ENCODE assay signal across 17 cellular contexts in genomic region chr10:13395540-13395939, GRCh38. TPM values are rescaled to one million over a fixed set of nuclear protein-coding genes. Genes with fewer than 3 reads are reported as not detected.
DNase-seq lines count a peak whose midpoint lies in the region; ATAC-seq, FAIRE-seq and TF ChIP-seq lines count a peak whose summit lies in the region.
"Had no signal": no experiment of that assay in that cellular context is flagged by ENCODE, and none has a peak within 500 bp of the region (broad histone marks: within the 10 kb centered on the region; RNA-seq: fewer than 3 reads in every experiment).

No MANE protein-coding gene starts in this region.

- TF ChIP-seq EP300 in H1 (IDR thresholded peaks at IDR 0.05; ENCODE audit: borderline replicate concordance in 1 of 2, low read depth in 2 of 2, low read length in 2 of 2) = peak in 1 of 2 experiments; percentile 85; a peak in 2 of 3 replicates

- in situ Hi-C loops in HAP-1 (cut with MboI; ENCODE audit: low sequenced_read_pairs) = no loop called here

- no peaks in the 10 kb centered on the region for H3K27me3 ChIP-seq in HAP-1 (ENCODE audit: low read depth)
- no peaks in the 10 kb centered on the region for H3K27me3 ChIP-seq in HUES64 (ENCODE audit: insufficient read depth, low read length)
- no peaks in the 10 kb centered on the region for H3K27me3 ChIP-seq in H1 (replicated peaks in 1 of 4; ENCODE audit: control insufficient read depth in 3 of 4, extremely low read depth in 1 of 4, insufficient read depth in 3 of 4, low read length in 3 of 4)
- H3K27me3 ChIP-seq in iPS-20b (ENCODE audit: insufficient read depth, low read length) = no peaks in the 10 kb centered on the region

- H4K5ac ChIP-seq in H1 (ENCODE audit: insufficient read length, low read depth, low read length) = no peak overlapping the region

- intact Hi-C loops in sciatic nerve (cut with DNase I) = no loop called here

- H2BK5ac ChIP-seq in H1 (ENCODE audit: low read depth, low read length) = 0 out of 2 replicates have a peak overlapping the region, but pooled peaks have one; percentile 91

- H2AK5ac ChIP-seq in H1 (ENCODE audit: low read depth, low read length) = 0 out of 2 replicates have a peak overlapping the region, but pooled peaks have one; percentile 70

- no peak overlapping the region for H4K8ac ChIP-seq in H1 (ENCODE audit: extremely low read depth, insufficient read depth, low read length)

- peak; percentile 21 to 42 for DNase-seq in HAP-1 (ENCODE audit: low spot score in 2 of 2)
- no peak for DNase-seq in H1 (ENCODE audit: low read depth in 1 of 2, low spot score in 2 of 2)
- no peak for DNase-seq in sciatic nerve (ENCODE audit: low spot score)
- no peak for DNase-seq in chondrocyte (ENCODE audit: low spot score)
- DNase-seq: C1 segment of cervical spinal cord; Calu3; CD4-positive, alpha-beta memory T cell; COR-L47; DMS153; DND-41; HCEC 1CT had no signal

- H3K79me2 ChIP-seq in H1 (ENCODE audit: control insufficient read depth in 1 of 2, insufficient read depth in 2 of 2, low read length in 2 of 2) = no peaks in the 10 kb centered on the region

- no peak overlapping the region for H2BK120ac ChIP-seq in H1 (replicated peaks; ENCODE audit: low read depth, low read length)

- H2BK20ac ChIP-seq in H1 (ENCODE audit: low read length) = no peak overlapping the region

- H3K18ac ChIP-seq in H1 (ENCODE audit: extremely low read depth, low read length) = no peak overlapping the region

- H3K27me3 Mint-ChIP-seq in chondrocyte (ENCODE audit: low read depth) = peaks cover 34% of the 10 kb centered on the region

- H3K56ac ChIP-seq in H1 (replicated peaks; ENCODE audit: insufficient read length, low read depth, low read length) = no peak overlapping the region

- H3K27ac Mint-ChIP-seq in chondrocyte (ENCODE audit: unreplicated experiment) = no peak overlapping the region
- H3K27ac Mint-ChIP-seq: CD4-positive, alpha-beta memory T cell had no signal

- 69% methylated on average over 3 of the region's 3 CpGs for WGBS in HUES64
- WGBS in H1 (ENCODE audit: extremely low coverage in 1 of 2, insufficient coverage in 1 of 2, insufficient read length in 1 of 2, insufficient replicate concordance in 2 of 2, low coverage in 1 of 2, low lambda C conversion rate in 2 of 2, missing lambda C conversion rate in 1 of 2), 2 experiments = 54% methylated on average over 3 of the region's 3 CpGs; no CpG with 5 or more reads in 1 of the 2 experiments

- no peak overlapping the region for H3K4me2 ChIP-seq in H1 (ENCODE audit: insufficient read depth in 1 of 2, low read depth in 2 of 2, low read length in 2 of 2)

- H3K23me2 ChIP-seq in H1 (ENCODE audit: low read depth, low read length) = no peaks in the 10 kb centered on the region

- CTCF ChIA-PET in H1 (lab: Charles Lee; ENCODE audit: partially characterized antibody) = interaction anchor here (0.9 to 4.0 kb wide), 7 partner anchors 11 to 47 kb away, joined by 3 to 15 read pairs (median 6); no protein-coding TSS in a partner anchor

- H3K4me3 Mint-ChIP-seq in chondrocyte (ENCODE audit: unreplicated experiment) = no peak overlapping the region
- H3K4me3 Mint-ChIP-seq: CD4-positive, alpha-beta memory T cell had no signal

- no peak overlapping the region for H3K4ac ChIP-seq in H1 (replicated peaks; ENCODE audit: insufficient read length, low read depth, low read length)

- no peaks in the 10 kb centered on the region for H3K4me1 Mint-ChIP-seq in chondrocyte (ENCODE audit: low read depth)

- no peaks in the 10 kb centered on the region for H3K79me1 ChIP-seq in H1 (ENCODE audit: low read depth, low read length)

- H3K4me1 ChIP-seq in HAP-1 = peaks cover 5% of the 10 kb centered on the region
- H3K4me1 ChIP-seq in HUES64 (ENCODE audit: insufficient read depth, low read length) = peaks cover 9% of the 10 kb centered on the region; the same call in 1 of the 2 replicates
- H3K4me1 ChIP-seq in H1 (replicated peaks in 1 of 4; ENCODE audit: control insufficient read depth in 3 of 4, insufficient read depth in 4 of 4, low read length in 3 of 4) = peaks cover 1 to 13% (median 9%) of the 10 kb centered on the region in 4 experiments; a peak in 5 of 7 replicates
- H3K4me1 ChIP-seq in iPS-20b (ENCODE audit: insufficient read depth, low read length) = peaks cover 9% of the 10 kb centered on the region; the same call in 1 of the 2 replicates

- H2AFZ ChIP-seq in H1 (ENCODE audit: low read length) = no peak overlapping the region

- TF ChIP-seq POLR2A in H1 (IDR thresholded peaks at IDR 0.05; ENCODE audit: control extremely low read depth in 1 of 2, low read depth in 2 of 2, low read length in 2 of 2) = no peak

- FAIRE-seq in H1 (lab: Jason Lieb, UNC) = peak; percentile 13
- FAIRE-seq: G401.6, GM12892 had no signal

- H3K9ac ChIP-seq in HUES64 (ENCODE audit: low read depth, low read length) (no peak overlapping the region), H1 (replicated peaks in 1 of 4; ENCODE audit: extremely low read depth in 1 of 4, low read depth in 3 of 4, low read length in 3 of 4) (no peak overlapping the region), iPS-20b (ENCODE audit: low read depth, low read length) (peak overlapping the region; percentile 16; the same call in 1 of the 2 replicates)

- peaks cover 5% of the 10 kb centered on the region; the same call in 1 of the 2 replicates for H3K9me3 ChIP-seq in HAP-1
- H3K9me3 ChIP-seq in HUES64 (ENCODE audit: insufficient read depth, low read depth, low read length) = 0 out of 2 replicates have a peak, but pooled peaks cover 7% of the 10 kb centered on the region
- H3K9me3 ChIP-seq in H1 (ENCODE audit: insufficient read depth in 2 of 2, low read depth in 1 of 2, low read length in 1 of 2) = peaks cover 5 to 6% of the 10 kb centered on the region in 2 experiments; a peak in 3 of 4 replicates
- H3K9me3 ChIP-seq in iPS-20b (ENCODE audit: insufficient read depth, low read depth, low read length) = peaks cover 10% of the 10 kb centered on the region

- H3K36me3 ChIP-seq in HAP-1 (replicated peaks) (no peaks in the 10 kb centered on the region), HUES64 (ENCODE audit: insufficient read depth, low read length) (no peaks in the 10 kb centered on the region), H1 (ENCODE audit: control insufficient read depth in 2 of 4, insufficient read depth in 4 of 4, low read length in 3 of 4) (peaks cover 0 to 6% (median 0%) of the 10 kb centered on the region in 4 experiments; a peak in 1 of 8 replicates), iPS-20b (ENCODE audit: insufficient read depth, low read depth, low read length) (no peaks in the 10 kb centered on the region)

- H3K14ac ChIP-seq in H1 (ENCODE audit: insufficient read length) = no peak overlapping the region

- H3K36me3 Mint-ChIP-seq in chondrocyte (ENCODE audit: low read depth) = peaks cover 4% of the 10 kb centered on the region
- H3K36me3 Mint-ChIP-seq: CD4-positive, alpha-beta memory T cell had no signal

- H4K91ac ChIP-seq in H1 (replicated peaks; ENCODE audit: insufficient read length, low read length) = no peak overlapping the region

- H3K27ac ChIP-seq in HUES64 (ENCODE audit: low read depth, low read length) = peak overlapping the region; percentile 70; the same call in 1 of the 2 replicates
- no peak overlapping the region for H3K27ac ChIP-seq in H1 (ENCODE audit: low read depth, low read length)
- no peak overlapping the region for H3K27ac ChIP-seq in iPS-20b (ENCODE audit: low read length)

- no peak overlapping the region for H2BK12ac ChIP-seq in H1 (ENCODE audit: low read depth, low read length)

- no peak for TF ChIP-seq RAD21 in H1 (IDR thresholded peaks at IDR 0.05 in 1 of 2, conservative IDR thresholded peaks at IDR 0.05 in 1 of 2; ENCODE audit: low read depth in 2 of 2, low read length in 2 of 2)

- no peak for ATAC-seq in sciatic nerve
- ATAC-seq in SK-N-SH treated with all-trans-retinoic acid at 6 μM for 48 hours = no peak
- ATAC-seq in HG03095 (IDR thresholded peaks at IDR 0.05; ENCODE audit: unreplicated experiment) = no peak

- H3K4me3 ChIP-seq in HAP-1 = no peak overlapping the region
- no peak overlapping the region for H3K4me3 ChIP-seq in HUES64 (ENCODE audit: low read length)
- no peak overlapping the region for H3K4me3 ChIP-seq in H1 (ENCODE audit: extremely low read depth in 1 of 4, insufficient read depth in 2 of 4, low read depth in 3 of 4, low read length in 4 of 4)
- no peak overlapping the region for H3K4me3 ChIP-seq in iPS-20b (ENCODE audit: low read length)

- no peak overlapping the region for H2BK15ac ChIP-seq in H1 (ENCODE audit: low read length)

- peaks cover 7% of the 10 kb centered on the region for H3K9me3 Mint-ChIP-seq in chondrocyte (ENCODE audit: low read depth)

- no peak overlapping the region for H3K23ac ChIP-seq in H1 (ENCODE audit: insufficient read length)

- no peaks in the 10 kb centered on the region for H4K20me1 ChIP-seq in H1 (replicated peaks in 1 of 2; ENCODE audit: control insufficient read depth in 1 of 2, insufficient read depth in 2 of 2, low read length in 2 of 2)

- TF ChIP-seq CTCF in H1 (IDR thresholded peaks at IDR 0.05; ENCODE audit: control extremely low read depth in 1 of 3, insufficient read depth in 1 of 3, low read depth in 1 of 3, low read length in 3 of 3) (no peak), chondrocyte (IDR thresholded peaks at IDR 0.05) (no peak)

- POLR2A ChIA-PET in H1 (lab: Charles Lee; ENCODE audit: partially characterized antibody) = interaction anchor here (1.2 to 1.9 kb wide), 4 partner anchors 12 to 46 kb away, joined by 4 to 6 read pairs (median 5); no protein-coding TSS in a partner anchor

TF ChIP-seq in H1, 55 proteins besides CTCF, POLR2A, EP300 and RAD21 (continues in another document):
- TF ChIP-seq EZH2 (IDR thresholded peaks at IDR 0.05; ENCODE audit: low read depth, low read length, severe bottlenecking) (no peak), RXRA (IDR thresholded peaks at IDR 0.05; ENCODE audit: insufficient read depth, low read depth, low read length) (no peak), POLR2AphosphoS5 (IDR thresholded peaks at IDR 0.05; ENCODE audit: low read depth, low read length) (no peak)

TF ChIP-seq in SK-N-SH treated with all-trans-retinoic acid at 6 μM for 48 hours, 23 proteins besides CTCF, POLR2A, EP300 and RAD21 (continues in another document):
- TF ChIP-seq SNAI2 (CRISPR knock-in tag; IDR thresholded peaks at IDR 0.05) = no peak
- no peak for TF ChIP-seq ISL1 (CRISPR knock-in tag; IDR thresholded peaks at IDR 0.05)

RNA-seq across cellular contexts. Expression of gene SEPHS1, which starts 47.4 kb away (rescaled TPM):
- polyA plus RNA-seq in HUES64 (2013, experiment 1 of 2) = 423 TPM
- 333 TPM for polyA plus RNA-seq in HUES64 (2013, experiment 2 of 2)
- 633 and 683 TPM in 2 replicates for total RNA-seq in H1 (2021; fragmentation: NEBNext Ultra II Directional; extraction: Animal tissue kit (Norgen Biotek cat#: 25700))
- 226 and 270 TPM in 2 replicates for polyA plus RNA-seq in H1 (2011; rRNA removed)
- 306 TPM for polyA plus RNA-seq in H1 (2011; cell fraction: cytosol; rRNA removed)
- 172 TPM for polyA plus RNA-seq in H1 (2011; cell fraction: nucleus; rRNA removed)
- 405 to 543 TPM (median 471 TPM) in 4 replicates for polyA plus RNA-seq in H1 (2012, experiment 1 of 2)
- 233 TPM for polyA plus RNA-seq in H1 (2012, experiment 2 of 2)
- polyA plus RNA-seq in H1 (2013, experiment 1 of 2) = 405 TPM
- polyA plus RNA-seq in H1 (2013, experiment 2 of 2) = 460 TPM
- 647 and 831 TPM in 2 replicates for polyA minus RNA-seq in H1 (2011; rRNA and poly(A)+ RNA removed)
- polyA minus RNA-seq in H1 (2011; cell fraction: cytosol; rRNA and poly(A)+ RNA removed) = 256 TPM
- 193 TPM for polyA minus RNA-seq in H1 (2011; cell fraction: nucleus; rRNA and poly(A)+ RNA removed)
- total RNA-seq in sciatic nerve (34.8 TPM), chondrocyte (48.4 to 52.9 TPM (median 48.7 TPM) in 3 replicates)

Comparison
In these comparisons a context has a peak if more than half of its experiments do, and no peak if none do; other contexts are left out.
1. DNase-seq: peak in HAP-1 (2 of 2); none in H1 (0 of 2), sciatic nerve (single experiment) and chondrocyte (single experiment).
2. RNA of gene SEPHS1, which starts 47.4 kb away (total RNA-seq): 633 to 683 TPM in H1; 48.4 to 52.9 TPM in chondrocyte and 34.8 TPM in sciatic nerve (single experiment); every median in the first group is over 10 times any median in the second.